Comparison of ENCODE assay signal across 1 cellular context in genomic region chr1:25694167-25694566, GRCh38.
TF ChIP-seq lines count a peak whose summit lies in the region.

No MANE protein-coding gene starts in this region.

TF ChIP-seq in GM23338, 12 proteins besides CTCF, POLR2A, EP300 and RAD21 (continued from another document):
- TF ChIP-seq, protein P1, sequence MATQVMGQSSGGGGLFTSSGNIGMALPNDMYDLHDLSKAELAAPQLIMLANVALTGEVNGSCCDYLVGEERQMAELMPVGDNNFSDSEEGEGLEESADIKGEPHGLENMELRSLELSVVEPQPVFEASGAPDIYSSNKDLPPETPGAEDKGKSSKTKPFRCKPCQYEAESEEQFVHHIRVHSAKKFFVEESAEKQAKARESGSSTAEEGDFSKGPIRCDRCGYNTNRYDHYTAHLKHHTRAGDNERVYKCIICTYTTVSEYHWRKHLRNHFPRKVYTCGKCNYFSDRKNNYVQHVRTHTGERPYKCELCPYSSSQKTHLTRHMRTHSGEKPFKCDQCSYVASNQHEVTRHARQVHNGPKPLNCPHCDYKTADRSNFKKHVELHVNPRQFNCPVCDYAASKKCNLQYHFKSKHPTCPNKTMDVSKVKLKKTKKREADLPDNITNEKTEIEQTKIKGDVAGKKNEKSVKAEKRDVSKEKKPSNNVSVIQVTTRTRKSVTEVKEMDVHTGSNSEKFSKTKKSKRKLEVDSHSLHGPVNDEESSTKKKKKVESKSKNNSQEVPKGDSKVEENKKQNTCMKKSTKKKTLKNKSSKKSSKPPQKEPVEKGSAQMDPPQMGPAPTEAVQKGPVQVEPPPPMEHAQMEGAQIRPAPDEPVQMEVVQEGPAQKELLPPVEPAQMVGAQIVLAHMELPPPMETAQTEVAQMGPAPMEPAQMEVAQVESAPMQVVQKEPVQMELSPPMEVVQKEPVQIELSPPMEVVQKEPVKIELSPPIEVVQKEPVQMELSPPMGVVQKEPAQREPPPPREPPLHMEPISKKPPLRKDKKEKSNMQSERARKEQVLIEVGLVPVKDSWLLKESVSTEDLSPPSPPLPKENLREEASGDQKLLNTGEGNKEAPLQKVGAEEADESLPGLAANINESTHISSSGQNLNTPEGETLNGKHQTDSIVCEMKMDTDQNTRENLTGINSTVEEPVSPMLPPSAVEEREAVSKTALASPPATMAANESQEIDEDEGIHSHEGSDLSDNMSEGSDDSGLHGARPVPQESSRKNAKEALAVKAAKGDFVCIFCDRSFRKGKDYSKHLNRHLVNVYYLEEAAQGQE (IDR thresholded peaks at IDR 0.05; ENCODE audit: unreplicated experiment) = no peak
- TF ChIP-seq EZH2 (IDR thresholded peaks at IDR 0.05; ENCODE audit: low read depth, unreplicated experiment) (no peak), NANOG (IDR thresholded peaks at IDR 0.05; ENCODE audit: borderline replicate concordance) (no peak)
